Comparison of ENCODE assay signal across 10 cellular contexts in the genomic region with DNA sequence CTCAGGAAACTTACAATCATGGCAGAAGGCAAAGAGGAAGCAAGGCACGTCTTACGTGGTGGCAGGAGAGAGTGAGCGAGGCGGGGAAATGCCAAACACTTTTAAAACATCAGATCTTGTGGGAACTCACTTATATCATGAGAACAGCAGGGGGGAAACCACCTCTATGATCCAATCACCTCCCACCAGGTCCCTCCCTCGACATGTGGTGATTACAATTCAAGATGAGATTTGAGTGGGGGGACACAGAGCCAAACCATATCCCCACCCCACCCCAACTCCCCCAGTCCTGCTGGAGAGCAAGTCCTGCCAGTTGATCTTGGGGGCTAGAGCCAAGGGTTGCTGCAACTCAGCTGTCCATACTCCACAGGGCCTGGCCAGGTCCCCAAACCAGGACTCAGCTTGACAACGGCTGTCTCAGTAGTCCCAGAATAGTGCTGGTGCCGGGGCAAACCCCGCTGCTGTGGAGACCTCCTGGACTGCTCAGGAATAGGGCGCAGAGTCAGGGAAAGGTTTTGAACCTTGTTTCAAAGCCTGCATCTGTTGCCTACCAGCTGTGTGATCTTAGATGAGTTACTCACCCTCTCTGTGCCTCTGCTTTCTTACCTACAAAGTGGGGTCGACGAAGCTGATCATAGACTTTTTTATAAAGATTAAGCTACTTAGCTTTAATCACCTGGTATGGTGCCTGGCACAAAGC.
DNase-seq lines count a peak whose midpoint lies in the region; ATAC-seq and TF ChIP-seq lines count a peak whose summit lies in the region.
"Had no signal": no experiment of that assay in that cellular context is flagged by ENCODE, and none has a peak within 500 bp of the region (broad histone marks: within the 10 kb centered on the region; RNA-seq: fewer than 3 reads in every experiment).

No MANE protein-coding gene starts in this region.

- ATAC-seq in naive thymus-derived CD4-positive, alpha-beta T cell = no peak
- ATAC-seq in HG03039 (IDR thresholded peaks at IDR 0.05; ENCODE audit: unreplicated experiment) (no peak), GM18502 (IDR thresholded peaks at IDR 0.05; ENCODE audit: poor library complexity, unreplicated experiment) (no peak)

- peak overlapping the region; percentile 19; the same call in 1 of the 2 replicates for H3K4me2 ChIP-seq in BLaER1
- H3K4me2 ChIP-seq: KMS-11 had no signal

- intact Hi-C loops in CD14-positive monocyte (cut with micrococcal nuclease) = loop anchor here (2.0 to 5.0 kb wide), 2 partner anchors 109 to 201 kb away; partner anchors contain the start of gene ITPKB (in 1 of the 2)
- intact Hi-C loops in naive thymus-derived CD4-positive, alpha-beta T cell (cut with micrococcal nuclease) = loop anchor here (2.0 to 5.0 kb wide), 6 partner anchors 59 to 914 kb away; partner anchors contain the start of genes COQ8A (in 1 of the 2) and STUM (in 1 of the 2)

- H3K27me3 ChIP-seq in BLaER1 = no peaks in the 10 kb centered on the region
- no peaks in the 10 kb centered on the region for H3K27me3 ChIP-seq in naive thymus-derived CD4-positive, alpha-beta T cell (ENCODE audit: control insufficient read depth in 2 of 2, insufficient read depth in 2 of 2, low read length in 2 of 2)
- H3K27me3 ChIP-seq: thyroid gland had no signal

- DNase-seq in CD14-positive monocyte (ENCODE audit: low spot score) (no peak), Ammon's horn (ENCODE audit: low spot score) (no peak)
- DNase-seq in naive thymus-derived CD4-positive, alpha-beta T cell = no peak
- DNase-seq: thyroid gland had no signal

- H3K36me3 Mint-ChIP-seq in CD14-positive monocyte = peaks cover 15 to 29% of the 10 kb centered on the region in 2 donors
- H3K36me3 Mint-ChIP-seq in activated naive CD4-positive, alpha-beta T cell treated with anti-CD3 and anti-CD28 coated beads, Interleukin-2, amount 50 U/mL, for 24 hours = peaks cover 7% of the 10 kb centered on the region
- H3K36me3 Mint-ChIP-seq in naive thymus-derived CD4-positive, alpha-beta T cell = peaks cover 0 to 29% (median 9%) of the 10 kb centered on the region in 5 donors

- H3K4me1 ChIP-seq in BLaER1 = peaks cover 46% of the 10 kb centered on the region
- H3K4me1 ChIP-seq in naive thymus-derived CD4-positive, alpha-beta T cell (ENCODE audit: control insufficient read depth in 2 of 2, insufficient read depth in 2 of 2, low read length in 2 of 2) = peaks cover 8 to 17% of the 10 kb centered on the region in 2 donors

- H3K9me3 Mint-ChIP-seq in CD14-positive monocyte = peaks cover 0 to 8% (median 6%) of the 10 kb centered on the region in 7 donors
- no peaks in the 10 kb centered on the region for H3K9me3 Mint-ChIP-seq in activated naive CD4-positive, alpha-beta T cell treated with anti-CD3 and anti-CD28 coated beads, Interleukin-2, amount 50 U/mL, for 24 hours
- H3K9me3 Mint-ChIP-seq in naive thymus-derived CD4-positive, alpha-beta T cell = peaks cover 0 to 8% (median 0%) of the 10 kb centered on the region in 11 donors

- H4K20me1 ChIP-seq in BLaER1 = no peaks in the 10 kb centered on the region

- no peak overlapping the region for H3K4me3 Mint-ChIP-seq in CD14-positive monocyte
- H3K4me3 Mint-ChIP-seq in activated naive CD4-positive, alpha-beta T cell treated with anti-CD3 and anti-CD28 coated beads, Interleukin-2, amount 50 U/mL, for 24 hours = no peak overlapping the region
- peak overlapping the region in 1 of 10 donors; percentile 28 for H3K4me3 Mint-ChIP-seq in naive thymus-derived CD4-positive, alpha-beta T cell

- no peaks in the 10 kb centered on the region for H3K9me3 ChIP-seq in BLaER1
- H3K9me3 ChIP-seq in naive thymus-derived CD4-positive, alpha-beta T cell (ENCODE audit: control insufficient read depth in 2 of 3, low read length in 3 of 3) = no peaks in the 10 kb centered on the region
- H3K9me3 ChIP-seq: prostate gland, thyroid gland had no signal

- peaks cover 20% of the 10 kb centered on the region for H3K4me1 Mint-ChIP-seq in CD14-positive monocyte
- peaks cover 54% of the 10 kb centered on the region for H3K4me1 Mint-ChIP-seq in activated naive CD4-positive, alpha-beta T cell treated with anti-CD3 and anti-CD28 coated beads, Interleukin-2, amount 50 U/mL, for 24 hours
- H3K4me1 Mint-ChIP-seq in naive thymus-derived CD4-positive, alpha-beta T cell = peaks cover 11 to 47% (median 40%) of the 10 kb centered on the region in 7 donors

- peak overlapping the region in 5 of 7 donors; percentile 4 to 86 (median 56) for H3K27ac Mint-ChIP-seq in CD14-positive monocyte
- peak overlapping the region; percentile 87 for H3K27ac Mint-ChIP-seq in activated naive CD4-positive, alpha-beta T cell treated with anti-CD3 and anti-CD28 coated beads, Interleukin-2, amount 50 U/mL, for 24 hours
- H3K27ac Mint-ChIP-seq in naive thymus-derived CD4-positive, alpha-beta T cell = peak overlapping the region in 7 of 9 donors; percentile 9 to 81 (median 68)

- no peak overlapping the region for H3K9ac ChIP-seq in BLaER1
- H3K9ac ChIP-seq: KMS-11 had no signal

- H3K4me3 ChIP-seq in BLaER1 = no peak overlapping the region
- no peak overlapping the region for H3K4me3 ChIP-seq in naive thymus-derived CD4-positive, alpha-beta T cell (ENCODE audit: low read length)
- H3K4me3 ChIP-seq: prostate gland, thyroid gland had no signal

- H3K27ac ChIP-seq in BLaER1 = no peak overlapping the region
- H3K27ac ChIP-seq in naive thymus-derived CD4-positive, alpha-beta T cell (ENCODE audit: low read depth, low read length) = no peak overlapping the region
- H3K27ac ChIP-seq: KMS-11, prostate gland, thyroid gland had no signal

- POLR2A ChIA-PET in naive thymus-derived CD4-positive, alpha-beta T cell (lab: Charles Lee) = interaction anchor here (0.6 to 1.0 kb wide), 3 partner anchors 200 to 256 kb away, joined by 3 to 5 read pairs (median 4); no protein-coding TSS in a partner anchor

- CTCF ChIA-PET in naive thymus-derived CD4-positive, alpha-beta T cell (lab: Charles Lee) = interaction anchor here (0.8 to 1.6 kb wide), 4 partner anchors 10 to 204 kb away, joined by 3 to 4 read pairs (median 4); no protein-coding TSS in a partner anchor

- no peak for TF ChIP-seq CTCF in CD14-positive monocyte (IDR thresholded peaks at IDR 0.05)

- H3K27me3 Mint-ChIP-seq in CD14-positive monocyte (ENCODE audit: low read depth in 3 of 3) = peaks cover 0 to 5% (median 4%) of the 10 kb centered on the region in 3 donors
- H3K27me3 Mint-ChIP-seq in activated naive CD4-positive, alpha-beta T cell treated with anti-CD3 and anti-CD28 coated beads, Interleukin-2, amount 50 U/mL, for 24 hours = no peaks in the 10 kb centered on the region
- H3K27me3 Mint-ChIP-seq in naive thymus-derived CD4-positive, alpha-beta T cell = no peaks in the 10 kb centered on the region

- peaks cover 11% of the 10 kb centered on the region for H3K36me3 ChIP-seq in BLaER1
- H3K36me3 ChIP-seq in naive thymus-derived CD4-positive, alpha-beta T cell (ENCODE audit: control insufficient read depth in 2 of 3, insufficient read depth in 3 of 3, low read length in 3 of 3) = peaks cover 0 to 28% (median 0%) of the 10 kb centered on the region in 3 experiments
- H3K36me3 ChIP-seq: prostate gland, thyroid gland had no signal
